1 cellular context compared by ENCODE assay signal in genomic region chr11:71863978-71864627, GRCh38.
TF ChIP-seq lines count a peak whose summit lies in the region.
"Not testable (repeated sequence)": the region's sequence is repeated elsewhere in the genome, so short reads cannot be mapped to it uniquely, and the experiment has no call there.

No MANE protein-coding gene starts in this region.

TF ChIP-seq in K562, 482 proteins besides CTCF, POLR2A, EP300 and RAD21 (continued from another document):
- TF ChIP-seq TOE1 (IDR thresholded peaks at IDR 0.05; ENCODE audit: borderline replicate concordance) (peak; percentile 75), L3MBTL2 (IDR thresholded peaks at IDR 0.05) (peak; percentile 38; the same call in 1 of the 2 replicates), GATA2 (CRISPR knock-in tag; IDR thresholded peaks at IDR 0.05) (0 out of 2 replicates have a peak, but pooled peaks have one; percentile 9), SMARCE1 (IDR thresholded peaks at IDR 0.05) (0 out of 2 replicates have a peak, but pooled peaks have one; percentile 32), C11orf30 (IDR thresholded peaks at IDR 0.05; ENCODE audit: low read depth) (peak; percentile 94), CTBP1 (IDR thresholded peaks at IDR 0.05; ENCODE audit: borderline replicate concordance) (0 out of 2 replicates have a peak, but pooled peaks have one; percentile 31), SMC3 (conservative IDR thresholded peaks at IDR 0.05; ENCODE audit: insufficient read depth, low read depth, low read length) (0 out of 2 replicates have a peak, but pooled peaks have one; percentile 28), MAFK (IDR thresholded peaks at IDR 0.05; ENCODE audit: low read length) (peak; percentile 64), DPF2 (IDR thresholded peaks at IDR 0.05) (0 out of 2 replicates have a peak, but pooled peaks have one; percentile 31), NFE2 (IDR thresholded peaks at IDR 0.05; ENCODE audit: low read depth) (peak; percentile 10; the same call in 1 of the 2 replicates), MLLT1 (IDR thresholded peaks at IDR 0.05) (peak in 1 of 2 experiments; percentile 65; a peak in 1 of 4 replicates), TFE3 (CRISPR knock-in tag; IDR thresholded peaks at IDR 0.05) (peak; percentile 70), MAFG (tag; conservative IDR thresholded peaks at IDR 0.05) (peak; percentile 93), ARID1B (IDR thresholded peaks at IDR 0.05) (peak; percentile 30; the same call in 1 of the 2 replicates), ETV1 (tag; conservative IDR thresholded peaks at IDR 0.05; ENCODE audit: low read depth) (0 out of 2 replicates have a peak, but pooled peaks have one; percentile 19), ATF1 (tag; IDR thresholded peaks at IDR 0.05) (0 out of 2 replicates have a peak, but pooled peaks have one; percentile 23), CEBPB (tag; IDR thresholded peaks at IDR 0.05) (peak; percentile 28; the same call in 1 of the 2 replicates), EHMT2 (IDR thresholded peaks at IDR 0.05) (peak; percentile 76), TRIM24 (IDR thresholded peaks at IDR 0.05) (peak in 1 of 2 experiments; percentile 21; a peak in 1 of 4 replicates), CHAMP1 (IDR thresholded peaks at IDR 0.05) (0 out of 2 replicates have a peak, but pooled peaks have one; percentile 32), ZNF316 (IDR thresholded peaks at IDR 0.05) (peak; percentile 97), MAFF (IDR thresholded peaks at IDR 0.05; ENCODE audit: low read length) (peak; percentile 58)
- not testable (repeated sequence) for TF ChIP-seq TOE1 (CRISPR knock-in tag; IDR thresholded peaks at IDR 0.05; ENCODE audit: borderline replicate concordance, low read depth); ATF1 (CRISPR knock-in tag; IDR thresholded peaks at IDR 0.05)
- TF ChIP-seq, protein P1, sequence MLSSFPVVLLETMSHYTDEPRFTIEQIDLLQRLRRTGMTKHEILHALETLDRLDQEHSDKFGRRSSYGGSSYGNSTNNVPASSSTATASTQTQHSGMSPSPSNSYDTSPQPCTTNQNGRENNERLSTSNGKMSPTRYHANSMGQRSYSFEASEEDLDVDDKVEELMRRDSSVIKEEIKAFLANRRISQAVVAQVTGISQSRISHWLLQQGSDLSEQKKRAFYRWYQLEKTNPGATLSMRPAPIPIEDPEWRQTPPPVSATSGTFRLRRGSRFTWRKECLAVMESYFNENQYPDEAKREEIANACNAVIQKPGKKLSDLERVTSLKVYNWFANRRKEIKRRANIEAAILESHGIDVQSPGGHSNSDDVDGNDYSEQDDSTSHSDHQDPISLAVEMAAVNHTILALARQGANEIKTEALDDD (IDR thresholded peaks at IDR 0.05): peak; percentile 96
- TF ChIP-seq, protein P2, sequence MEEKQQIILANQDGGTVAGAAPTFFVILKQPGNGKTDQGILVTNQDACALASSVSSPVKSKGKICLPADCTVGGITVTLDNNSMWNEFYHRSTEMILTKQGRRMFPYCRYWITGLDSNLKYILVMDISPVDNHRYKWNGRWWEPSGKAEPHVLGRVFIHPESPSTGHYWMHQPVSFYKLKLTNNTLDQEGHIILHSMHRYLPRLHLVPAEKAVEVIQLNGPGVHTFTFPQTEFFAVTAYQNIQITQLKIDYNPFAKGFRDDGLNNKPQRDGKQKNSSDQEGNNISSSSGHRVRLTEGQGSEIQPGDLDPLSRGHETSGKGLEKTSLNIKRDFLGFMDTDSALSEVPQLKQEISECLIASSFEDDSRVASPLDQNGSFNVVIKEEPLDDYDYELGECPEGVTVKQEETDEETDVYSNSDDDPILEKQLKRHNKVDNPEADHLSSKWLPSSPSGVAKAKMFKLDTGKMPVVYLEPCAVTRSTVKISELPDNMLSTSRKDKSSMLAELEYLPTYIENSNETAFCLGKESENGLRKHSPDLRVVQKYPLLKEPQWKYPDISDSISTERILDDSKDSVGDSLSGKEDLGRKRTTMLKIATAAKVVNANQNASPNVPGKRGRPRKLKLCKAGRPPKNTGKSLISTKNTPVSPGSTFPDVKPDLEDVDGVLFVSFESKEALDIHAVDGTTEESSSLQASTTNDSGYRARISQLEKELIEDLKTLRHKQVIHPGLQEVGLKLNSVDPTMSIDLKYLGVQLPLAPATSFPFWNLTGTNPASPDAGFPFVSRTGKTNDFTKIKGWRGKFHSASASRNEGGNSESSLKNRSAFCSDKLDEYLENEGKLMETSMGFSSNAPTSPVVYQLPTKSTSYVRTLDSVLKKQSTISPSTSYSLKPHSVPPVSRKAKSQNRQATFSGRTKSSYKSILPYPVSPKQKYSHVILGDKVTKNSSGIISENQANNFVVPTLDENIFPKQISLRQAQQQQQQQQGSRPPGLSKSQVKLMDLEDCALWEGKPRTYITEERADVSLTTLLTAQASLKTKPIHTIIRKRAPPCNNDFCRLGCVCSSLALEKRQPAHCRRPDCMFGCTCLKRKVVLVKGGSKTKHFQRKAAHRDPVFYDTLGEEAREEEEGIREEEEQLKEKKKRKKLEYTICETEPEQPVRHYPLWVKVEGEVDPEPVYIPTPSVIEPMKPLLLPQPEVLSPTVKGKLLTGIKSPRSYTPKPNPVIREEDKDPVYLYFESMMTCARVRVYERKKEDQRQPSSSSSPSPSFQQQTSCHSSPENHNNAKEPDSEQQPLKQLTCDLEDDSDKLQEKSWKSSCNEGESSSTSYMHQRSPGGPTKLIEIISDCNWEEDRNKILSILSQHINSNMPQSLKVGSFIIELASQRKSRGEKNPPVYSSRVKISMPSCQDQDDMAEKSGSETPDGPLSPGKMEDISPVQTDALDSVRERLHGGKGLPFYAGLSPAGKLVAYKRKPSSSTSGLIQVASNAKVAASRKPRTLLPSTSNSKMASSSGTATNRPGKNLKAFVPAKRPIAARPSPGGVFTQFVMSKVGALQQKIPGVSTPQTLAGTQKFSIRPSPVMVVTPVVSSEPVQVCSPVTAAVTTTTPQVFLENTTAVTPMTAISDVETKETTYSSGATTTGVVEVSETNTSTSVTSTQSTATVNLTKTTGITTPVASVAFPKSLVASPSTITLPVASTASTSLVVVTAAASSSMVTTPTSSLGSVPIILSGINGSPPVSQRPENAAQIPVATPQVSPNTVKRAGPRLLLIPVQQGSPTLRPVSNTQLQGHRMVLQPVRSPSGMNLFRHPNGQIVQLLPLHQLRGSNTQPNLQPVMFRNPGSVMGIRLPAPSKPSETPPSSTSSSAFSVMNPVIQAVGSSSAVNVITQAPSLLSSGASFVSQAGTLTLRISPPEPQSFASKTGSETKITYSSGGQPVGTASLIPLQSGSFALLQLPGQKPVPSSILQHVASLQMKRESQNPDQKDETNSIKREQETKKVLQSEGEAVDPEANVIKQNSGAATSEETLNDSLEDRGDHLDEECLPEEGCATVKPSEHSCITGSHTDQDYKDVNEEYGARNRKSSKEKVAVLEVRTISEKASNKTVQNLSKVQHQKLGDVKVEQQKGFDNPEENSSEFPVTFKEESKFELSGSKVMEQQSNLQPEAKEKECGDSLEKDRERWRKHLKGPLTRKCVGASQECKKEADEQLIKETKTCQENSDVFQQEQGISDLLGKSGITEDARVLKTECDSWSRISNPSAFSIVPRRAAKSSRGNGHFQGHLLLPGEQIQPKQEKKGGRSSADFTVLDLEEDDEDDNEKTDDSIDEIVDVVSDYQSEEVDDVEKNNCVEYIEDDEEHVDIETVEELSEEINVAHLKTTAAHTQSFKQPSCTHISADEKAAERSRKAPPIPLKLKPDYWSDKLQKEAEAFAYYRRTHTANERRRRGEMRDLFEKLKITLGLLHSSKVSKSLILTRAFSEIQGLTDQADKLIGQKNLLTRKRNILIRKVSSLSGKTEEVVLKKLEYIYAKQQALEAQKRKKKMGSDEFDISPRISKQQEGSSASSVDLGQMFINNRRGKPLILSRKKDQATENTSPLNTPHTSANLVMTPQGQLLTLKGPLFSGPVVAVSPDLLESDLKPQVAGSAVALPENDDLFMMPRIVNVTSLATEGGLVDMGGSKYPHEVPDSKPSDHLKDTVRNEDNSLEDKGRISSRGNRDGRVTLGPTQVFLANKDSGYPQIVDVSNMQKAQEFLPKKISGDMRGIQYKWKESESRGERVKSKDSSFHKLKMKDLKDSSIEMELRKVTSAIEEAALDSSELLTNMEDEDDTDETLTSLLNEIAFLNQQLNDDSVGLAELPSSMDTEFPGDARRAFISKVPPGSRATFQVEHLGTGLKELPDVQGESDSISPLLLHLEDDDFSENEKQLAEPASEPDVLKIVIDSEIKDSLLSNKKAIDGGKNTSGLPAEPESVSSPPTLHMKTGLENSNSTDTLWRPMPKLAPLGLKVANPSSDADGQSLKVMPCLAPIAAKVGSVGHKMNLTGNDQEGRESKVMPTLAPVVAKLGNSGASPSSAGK (IDR thresholded peaks at IDR 0.05): peak; percentile 35; the same call in 1 of the 2 replicates
- TF ChIP-seq, protein P3, sequence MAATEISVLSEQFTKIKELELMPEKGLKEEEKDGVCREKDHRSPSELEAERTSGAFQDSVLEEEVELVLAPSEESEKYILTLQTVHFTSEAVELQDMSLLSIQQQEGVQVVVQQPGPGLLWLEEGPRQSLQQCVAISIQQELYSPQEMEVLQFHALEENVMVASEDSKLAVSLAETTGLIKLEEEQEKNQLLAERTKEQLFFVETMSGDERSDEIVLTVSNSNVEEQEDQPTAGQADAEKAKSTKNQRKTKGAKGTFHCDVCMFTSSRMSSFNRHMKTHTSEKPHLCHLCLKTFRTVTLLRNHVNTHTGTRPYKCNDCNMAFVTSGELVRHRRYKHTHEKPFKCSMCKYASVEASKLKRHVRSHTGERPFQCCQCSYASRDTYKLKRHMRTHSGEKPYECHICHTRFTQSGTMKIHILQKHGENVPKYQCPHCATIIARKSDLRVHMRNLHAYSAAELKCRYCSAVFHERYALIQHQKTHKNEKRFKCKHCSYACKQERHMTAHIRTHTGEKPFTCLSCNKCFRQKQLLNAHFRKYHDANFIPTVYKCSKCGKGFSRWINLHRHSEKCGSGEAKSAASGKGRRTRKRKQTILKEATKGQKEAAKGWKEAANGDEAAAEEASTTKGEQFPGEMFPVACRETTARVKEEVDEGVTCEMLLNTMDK (IDR thresholded peaks at IDR 0.05; ENCODE audit: borderline replicate concordance, insufficient read depth, low read depth, low read length, poor library complexity, severe bottlenecking): peak; percentile 52
- TF ChIP-seq, protein P4, sequence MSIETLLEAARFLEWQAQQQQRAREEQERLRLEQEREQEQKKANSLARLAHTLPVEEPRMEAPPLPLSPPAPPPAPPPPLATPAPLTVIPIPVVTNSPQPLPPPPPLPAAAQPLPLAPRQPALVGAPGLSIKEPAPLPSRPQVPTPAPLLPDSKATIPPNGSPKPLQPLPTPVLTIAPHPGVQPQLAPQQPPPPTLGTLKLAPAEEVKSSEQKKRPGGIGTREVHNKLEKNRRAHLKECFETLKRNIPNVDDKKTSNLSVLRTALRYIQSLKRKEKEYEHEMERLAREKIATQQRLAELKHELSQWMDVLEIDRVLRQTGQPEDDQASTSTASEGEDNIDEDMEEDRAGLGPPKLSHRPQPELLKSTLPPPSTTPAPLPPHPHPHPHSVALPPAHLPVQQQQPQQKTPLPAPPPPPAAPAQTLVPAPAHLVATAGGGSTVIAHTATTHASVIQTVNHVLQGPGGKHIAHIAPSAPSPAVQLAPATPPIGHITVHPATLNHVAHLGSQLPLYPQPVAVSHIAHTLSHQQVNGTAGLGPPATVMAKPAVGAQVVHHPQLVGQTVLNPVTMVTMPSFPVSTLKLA (conservative IDR thresholded peaks at IDR 0.05): peak in 1 of 2 experiments; percentile 39; a peak in 1 of 4 replicates
